ENCODE assay signal across 16 cellular contexts in the genomic region with DNA sequence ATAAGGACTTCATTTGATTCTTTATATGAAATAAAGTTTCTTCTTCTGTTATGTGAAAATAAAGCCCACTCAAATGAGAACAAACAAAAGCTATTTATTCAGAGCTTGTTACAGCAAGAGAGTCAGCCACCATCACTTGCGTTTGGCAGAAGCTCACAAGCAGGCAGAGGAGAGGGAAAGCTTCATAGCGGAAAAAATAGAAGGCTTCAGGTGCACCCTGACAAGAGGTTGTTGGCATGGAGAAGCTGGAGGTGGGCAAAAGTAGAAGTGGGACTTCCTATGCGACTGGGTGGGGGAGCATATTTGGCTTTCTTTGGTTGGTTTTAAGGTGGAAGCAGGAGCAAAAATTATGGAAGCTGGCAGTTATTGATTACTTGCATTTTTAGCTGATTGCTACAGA.
"Had no signal": no experiment of that assay in that cellular context is flagged by ENCODE, and none has a peak within 500 bp of the region (broad histone marks: within the 10 kb centered on the region; RNA-seq: fewer than 3 reads in every experiment).

No MANE protein-coding gene starts in this region.

- H3K27me3 ChIP-seq: ascending aorta, ovary, sigmoid colon, upper lobe of left lung had no signal

- DNase-seq: activated CD4-positive, alpha-beta T cell treated with anti-CD3 and anti-CD28 coated beads, Interleukin-2, amount 10 ng/mL, durations not matched to agents 7 days and 5 days; activated CD4-positive, CD25-positive, alpha-beta regulatory T cell; activated naive CD4-positive, alpha-beta T cell treated with anti-CD3 and anti-CD28 coated beads for 36 hours; effector memory CD4-positive, alpha-beta T cell; foreskin melanocyte; kidney glomerular epithelial cell; mesenchymal stem cell; ovary; sigmoid colon; stimulated activated CD4-positive, alpha-beta T cell treated with anti-CD3 and anti-CD28 coated beads, Interleukin-1b, Interleukin-23, amount 100 ng/mL, for 48 hours; stimulated activated naive CD8-positive, alpha-beta T cell treated with anti-CD3 and anti-CD28 coated beads, Interleukin-15, amount 100 ng/mL, for 72 hours; upper lobe of left lung had no signal

- H3K27me3 Mint-ChIP-seq: activated CD4-positive, alpha-beta T cell treated with anti-CD3 and anti-CD28 coated beads, Interleukin-2, amount 10 ng/mL, durations not matched to agents 7 days and 5 days; dendritic cell treated with granulocyte-macrophage colony-stimulating factor and Interleukin-4, amounts not matched to agents 40 ng/mL and 50 ng/mL, for 4 days; stimulated activated naive CD8-positive, alpha-beta T cell treated with anti-CD3 and anti-CD28 coated beads, Interleukin-15, amount 100 ng/mL, for 72 hours had no signal

- H3K4me1 Mint-ChIP-seq: activated CD4-positive, alpha-beta T cell treated with anti-CD3 and anti-CD28 coated beads, Interleukin-2, amount 10 ng/mL, durations not matched to agents 7 days and 5 days; stimulated activated naive CD8-positive, alpha-beta T cell treated with anti-CD3 and anti-CD28 coated beads, Interleukin-15, amount 100 ng/mL, for 72 hours had no signal

- H3K4me1 ChIP-seq: ascending aorta, sigmoid colon, upper lobe of left lung had no signal

- H3K9me3 ChIP-seq: ascending aorta, ovary, sigmoid colon, upper lobe of left lung had no signal

- H3K27ac ChIP-seq: ascending aorta, epithelial cell of prostate, ovary, sigmoid colon, upper lobe of left lung had no signal

- H3K9me3 Mint-ChIP-seq: activated CD4-positive, alpha-beta T cell treated with anti-CD3 and anti-CD28 coated beads, Interleukin-2, amount 10 ng/mL, durations not matched to agents 7 days and 5 days; activated naive CD4-positive, alpha-beta T cell treated with anti-CD3 and anti-CD28 coated beads for 36 hours; activated T-helper 1 cell treated with anti-CD3 and anti-CD28 coated beads, Interleukin-12 subunit alpha, Interleukin-12 subunit beta, Interleukin-2, Interleukin-4 antibody, amounts not matched to agents 30 ng/mL and 10 ng/mL and 1 ng/mL, durations not matched to agents 14 hours and 24 hours and 36 hours; stimulated activated naive CD8-positive, alpha-beta T cell treated with anti-CD3 and anti-CD28 coated beads, Interleukin-15, amount 100 ng/mL, for 72 hours had no signal

- H3K4me3 ChIP-seq: ascending aorta, ovary, sigmoid colon, upper lobe of left lung had no signal

- H3K4me3 Mint-ChIP-seq: activated CD4-positive, alpha-beta T cell treated with anti-CD3 and anti-CD28 coated beads, Interleukin-2, amount 10 ng/mL, durations not matched to agents 7 days and 5 days; activated naive CD4-positive, alpha-beta T cell treated with anti-CD3 and anti-CD28 coated beads for 36 hours; activated T-helper 1 cell treated with anti-CD3 and anti-CD28 coated beads, Interleukin-12 subunit alpha, Interleukin-12 subunit beta, Interleukin-2, Interleukin-4 antibody, amounts not matched to agents 30 ng/mL and 10 ng/mL and 1 ng/mL, durations not matched to agents 14 hours and 24 hours and 36 hours; dendritic cell treated with granulocyte-macrophage colony-stimulating factor and Interleukin-4, amounts not matched to agents 40 ng/mL and 50 ng/mL, for 4 days; stimulated activated naive CD8-positive, alpha-beta T cell treated with anti-CD3 and anti-CD28 coated beads, Interleukin-15, amount 100 ng/mL, for 72 hours had no signal

- ATAC-seq: stimulated activated naive CD8-positive, alpha-beta T cell treated with anti-CD3 and anti-CD28 coated beads, Interleukin-15, amount 100 ng/mL, for 72 hours had no signal

- H3K27ac Mint-ChIP-seq: activated CD4-positive, alpha-beta T cell treated with anti-CD3 and anti-CD28 coated beads, Interleukin-2, amount 10 ng/mL, durations not matched to agents 7 days and 5 days; activated naive CD4-positive, alpha-beta T cell treated with anti-CD3 and anti-CD28 coated beads for 36 hours; activated T-helper 1 cell treated with anti-CD3 and anti-CD28 coated beads, Interleukin-12 subunit alpha, Interleukin-12 subunit beta, Interleukin-2, Interleukin-4 antibody, amounts not matched to agents 30 ng/mL and 10 ng/mL and 1 ng/mL, durations not matched to agents 14 hours and 24 hours and 36 hours; dendritic cell treated with granulocyte-macrophage colony-stimulating factor and Interleukin-4, amounts not matched to agents 40 ng/mL and 50 ng/mL, for 4 days; stimulated activated naive CD8-positive, alpha-beta T cell treated with anti-CD3 and anti-CD28 coated beads, Interleukin-15, amount 100 ng/mL, for 72 hours had no signal

- H3K36me3 ChIP-seq: ascending aorta, ovary, sigmoid colon, upper lobe of left lung had no signal
